In genomic region chr7:151233804-151234203, GRCh38 we compare ENCODE assay signal across 8 cellular contexts. TPM values are rescaled to one million over a fixed set of nuclear protein-coding genes. Genes with fewer than 3 reads are reported as not detected.
DNase-seq lines count a peak whose midpoint lies in the region; ATAC-seq and TF ChIP-seq lines count a peak whose summit lies in the region.

No MANE protein-coding gene starts in this region.

- H3K9me3 ChIP-seq in BLaER1 treated with 17β-estradiol and CSF1 and Interleukin-3, amounts not matched to agents 10 nM and 100 nM (replicated peaks in 1 of 11), result no peaks in the 10 kb centered on the region
- no peaks in the 10 kb centered on the region for H3K9me3 ChIP-seq in Karpas-422 (ENCODE audit: low read length)

- TF ChIP-seq CTCF in nephron progenitor cell (IDR thresholded peaks at IDR 0.05), result no peak

- H4K20me1 ChIP-seq in BLaER1 treated with 17β-estradiol and CSF1 and Interleukin-3, amounts not matched to agents 10 nM and 100 nM, result peaks cover 38 to 58% (median 57%) of the 10 kb centered on the region in 11 experiments; a peak in 21 of 22 replicates
- peaks cover 13% of the 10 kb centered on the region; the same call in 1 of the 2 replicates for H4K20me1 ChIP-seq in Karpas-422 (ENCODE audit: insufficient read depth, low read depth, low read length)

- peak overlapping the region; percentile 88 to 100 (median 98) for H3K4me2 ChIP-seq in BLaER1 treated with 17β-estradiol and CSF1 and Interleukin-3, amounts not matched to agents 10 nM and 100 nM
- peak overlapping the region; percentile 77 for H3K4me2 ChIP-seq in Karpas-422 (ENCODE audit: low read depth, low read length, poor library complexity, severe bottlenecking)

- DNase-seq in Karpas-422 (no peak), nephron progenitor cell (no peak), GM19240 (ENCODE audit: insufficient read length, low spot score) (no peak), DMS153 treated with DMSO at 0.1 percent for 48 hours (lab: John Stamatoyannopoulos, UW; ENCODE audit: unreplicated experiment) (no peak), NCI-H2171 treated with DMSO at 0.1 percent for 48 hours (lab: John Stamatoyannopoulos, UW) (no peak)

- peak overlapping the region; percentile 86 to 98 (median 95) for H3K4me3 ChIP-seq in BLaER1 treated with 17β-estradiol and CSF1 and Interleukin-3, amounts not matched to agents 10 nM and 100 nM
- H3K4me3 ChIP-seq in Karpas-422 (ENCODE audit: low read length), result peak overlapping the region; percentile 94

- H3K27ac ChIP-seq in BLaER1 treated with 17β-estradiol and CSF1 and Interleukin-3, amounts not matched to agents 10 nM and 100 nM, result peak overlapping the region in 10 of 11 experiments; percentile 88 to 96 (median 94); a peak in 19 of 22 replicates
- H3K27ac ChIP-seq in Karpas-422 (ENCODE audit: low read length), result no peak overlapping the region

- H3K9me3 Mint-ChIP-seq in dendritic cell treated with granulocyte-macrophage colony-stimulating factor and Interleukin-4, amounts not matched to agents 40 ng/mL and 50 ng/mL, for 4 days, result no peaks in the 10 kb centered on the region
- no peaks in the 10 kb centered on the region for H3K9me3 Mint-ChIP-seq in nephron progenitor cell

- H3K9me2 ChIP-seq in Karpas-422 (replicated peaks; ENCODE audit: insufficient read depth, low read length), result no peaks in the 10 kb centered on the region

- peaks cover 1% of the 10 kb centered on the region for H3K27me3 Mint-ChIP-seq in dendritic cell treated with granulocyte-macrophage colony-stimulating factor and Interleukin-4, amounts not matched to agents 40 ng/mL and 50 ng/mL, for 4 days
- H3K27me3 Mint-ChIP-seq in nephron progenitor cell (ENCODE audit: low read depth, poor library complexity), result peaks cover 3% of the 10 kb centered on the region

- H3K4me3 Mint-ChIP-seq in dendritic cell treated with granulocyte-macrophage colony-stimulating factor and Interleukin-4, amounts not matched to agents 40 ng/mL and 50 ng/mL, for 4 days, result peak overlapping the region; percentile 98
- H3K4me3 Mint-ChIP-seq in nephron progenitor cell, result peak overlapping the region; percentile 98

- H3K27ac Mint-ChIP-seq in dendritic cell treated with granulocyte-macrophage colony-stimulating factor and Interleukin-4, amounts not matched to agents 40 ng/mL and 50 ng/mL, for 4 days, result peak overlapping the region; percentile 96
- peak overlapping the region; percentile 64 for H3K27ac Mint-ChIP-seq in nephron progenitor cell

- intact Hi-C loops in dendritic cell treated with granulocyte-macrophage colony-stimulating factor and Interleukin-4, amounts not matched to agents 40 ng/mL and 50 ng/mL, for 4 days (cut with micrococcal nuclease), result no loop called here

- no peaks in the 10 kb centered on the region for H3K27me3 ChIP-seq in BLaER1 treated with 17β-estradiol and CSF1 and Interleukin-3, amounts not matched to agents 10 nM and 100 nM
- no peaks in the 10 kb centered on the region for H3K27me3 ChIP-seq in Karpas-422 (ENCODE audit: low read length)

- peaks cover 20 to 32% (median 24%) of the 10 kb centered on the region in 10 experiments for H3K4me1 ChIP-seq in BLaER1 treated with 17β-estradiol and CSF1 and Interleukin-3, amounts not matched to agents 10 nM and 100 nM
- peaks cover 20% of the 10 kb centered on the region for H3K4me1 ChIP-seq in Karpas-422 (ENCODE audit: low read length)

- H3K36me3 Mint-ChIP-seq in dendritic cell treated with granulocyte-macrophage colony-stimulating factor and Interleukin-4, amounts not matched to agents 40 ng/mL and 50 ng/mL, for 4 days (ENCODE audit: low read depth), result peaks cover 60% of the 10 kb centered on the region
- no peaks in the 10 kb centered on the region for H3K36me3 Mint-ChIP-seq in nephron progenitor cell (ENCODE audit: low read depth)

- peaks cover 45 to 52% (median 50%) of the 10 kb centered on the region in 11 experiments for H3K36me3 ChIP-seq in BLaER1 treated with 17β-estradiol and CSF1 and Interleukin-3, amounts not matched to agents 10 nM and 100 nM
- H3K36me3 ChIP-seq in Karpas-422 (ENCODE audit: insufficient read depth, low read length), result no peaks in the 10 kb centered on the region

- ATAC-seq in HG03460 (IDR thresholded peaks at IDR 0.05; ENCODE audit: unreplicated experiment), result no peak

- peaks cover 28% of the 10 kb centered on the region for H3K79me2 ChIP-seq in Karpas-422 (ENCODE audit: low read length)

- H3K9ac ChIP-seq in BLaER1 treated with 17β-estradiol and CSF1 and Interleukin-3, amounts not matched to agents 10 nM and 100 nM, result peak overlapping the region; percentile 92 to 98 (median 95); a peak in 20 of 22 replicates
- H3K9ac ChIP-seq in Karpas-422 (ENCODE audit: low read length), result peak overlapping the region; percentile 89

- peaks cover 33% of the 10 kb centered on the region for H3K4me1 Mint-ChIP-seq in dendritic cell treated with granulocyte-macrophage colony-stimulating factor and Interleukin-4, amounts not matched to agents 40 ng/mL and 50 ng/mL, for 4 days (ENCODE audit: low read depth)
- peaks cover 30% of the 10 kb centered on the region for H3K4me1 Mint-ChIP-seq in nephron progenitor cell

- H2AFZ ChIP-seq in Karpas-422 (ENCODE audit: low read length), result no peak overlapping the region

RNA-seq across cellular contexts. Expression of gene CHPF2, which starts 1.5 kb away (rescaled TPM):
- total RNA-seq in Karpas-422 (2014; rRNA removed; shearing (Covaris generic); ENCODE audit: low replicate concordance), result 24.7 and 33.2 TPM in 2 replicates

RNA-seq across cellular contexts. Expression of gene ABCF2, which starts 6.8 kb away (rescaled TPM):
- total RNA-seq in Karpas-422 (2014; rRNA removed; shearing (Covaris generic); ENCODE audit: low replicate concordance), result 31.2 and 48.6 TPM in 2 replicates

RNA-seq across cellular contexts. Expression of gene SMARCD3, which starts 14.7 kb away (rescaled TPM):
- 3.2 and 8.7 TPM in 2 replicates for total RNA-seq in Karpas-422 (2014; rRNA removed; shearing (Covaris generic); ENCODE audit: low replicate concordance)

RNA-seq across cellular contexts. Expression of gene H2BK1, which starts 23.5 kb away (rescaled TPM):
- not detected in 2 replicates for total RNA-seq in Karpas-422 (2014; rRNA removed; shearing (Covaris generic); ENCODE audit: low replicate concordance)

RNA-seq across cellular contexts. Expression of gene ASB10, which starts 46.8 kb away (rescaled TPM):
- total RNA-seq in Karpas-422 (2014; rRNA removed; shearing (Covaris generic); ENCODE audit: low replicate concordance), result not detected in 2 replicates
